In the genomic region with DNA sequence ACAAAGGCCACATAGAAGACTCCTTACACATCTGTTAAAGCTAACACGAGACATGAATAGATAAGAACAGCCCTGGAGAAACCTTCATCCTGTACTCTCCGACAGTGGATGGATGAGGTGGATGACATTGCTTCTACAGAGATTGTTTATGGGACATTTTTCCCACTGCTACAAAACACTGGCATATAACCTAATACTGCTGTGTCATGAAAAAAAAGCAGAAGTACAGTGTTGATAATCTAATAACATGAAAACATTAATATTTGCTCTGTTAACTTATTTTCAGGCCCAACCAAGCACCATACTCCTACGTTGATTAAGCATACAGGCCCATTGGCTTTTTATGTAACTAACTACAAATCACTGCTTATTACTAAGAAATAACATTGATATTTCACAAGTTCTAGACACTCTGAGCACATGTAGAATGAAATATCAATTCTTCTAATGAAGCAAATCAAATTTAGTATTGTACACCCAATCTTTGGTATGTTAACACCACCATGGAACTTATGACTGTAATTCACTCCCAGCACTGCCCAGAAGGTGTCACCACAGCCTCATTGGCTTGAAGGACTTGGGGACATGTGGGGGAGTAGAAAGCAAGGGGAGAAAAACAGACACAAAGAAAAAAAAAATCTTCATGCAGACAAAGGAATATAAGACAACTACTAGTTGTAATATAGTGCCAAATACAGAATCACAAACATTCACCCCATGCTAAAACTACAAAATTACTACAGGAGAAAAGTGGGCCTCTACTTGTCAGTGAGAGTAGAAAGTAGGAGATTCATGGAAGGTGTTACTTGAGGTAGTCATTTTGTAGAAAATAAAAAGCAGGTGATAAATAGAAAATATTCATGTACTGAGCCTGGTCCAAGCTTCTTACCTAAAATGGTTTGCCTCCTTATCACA, we compare ENCODE assay signal across 8 cellular contexts.
DNase-seq lines count a peak whose midpoint lies in the region; ATAC-seq and TF ChIP-seq lines count a peak whose summit lies in the region.

No MANE protein-coding gene starts in this region.

- peak; percentile 75 for ATAC-seq in GM21717 (IDR thresholded peaks at IDR 0.05; ENCODE audit: unreplicated experiment)

- intact Hi-C loops in posterior vena cava (cut with DNase I) = no loop called here

- H3K27ac ChIP-seq in Peyer's patch (no peak overlapping the region), iPS-20b (ENCODE audit: low read length) (no peak overlapping the region)

- H3K36me3 ChIP-seq in Peyer's patch (no peaks in the 10 kb centered on the region), iPS-20b (ENCODE audit: insufficient read depth, low read depth, low read length) (no peaks in the 10 kb centered on the region)

- H3K27ac Mint-ChIP-seq in brain = peak overlapping the region in 4 of 5 experiments; percentile 7 to 73 (median 58)

- TF ChIP-seq POLR2A in Peyer's patch (IDR thresholded peaks at IDR 0.05) = no peak

- H3K27me3 ChIP-seq in Peyer's patch = no peaks in the 10 kb centered on the region
- H3K27me3 ChIP-seq in iPS-20b (ENCODE audit: insufficient read depth, low read length) = no peaks in the 10 kb centered on the region

- H3K36me3 Mint-ChIP-seq in brain = peaks cover 4% of the 10 kb centered on the region

- peak; percentile 77 for DNase-seq in EH (ENCODE audit: low read depth)
- DNase-seq in LNCaP clone FGC (ENCODE audit: low read depth) = no peak
- DNase-seq in Peyer's patch = peak in 2 of 3 donors; percentile 50 to 51
- peak; percentile 48 for DNase-seq in stimulated activated CD4-positive, alpha-beta T cell treated with anti-CD3 and anti-CD28 coated beads, Interleukin-15, amount 100 ng/mL, for 24 hours
- no peak for DNase-seq in posterior vena cava (ENCODE audit: low spot score)

- H3K4me1 Mint-ChIP-seq in brain = peaks cover 37% of the 10 kb centered on the region

- no peaks in the 10 kb centered on the region for H3K27me3 Mint-ChIP-seq in brain

- peaks cover 0 to 2% (median 2%) of the 10 kb centered on the region in 5 experiments for H3K9me3 Mint-ChIP-seq in brain

- H3K4me1 ChIP-seq in Peyer's patch (no peaks in the 10 kb centered on the region), iPS-20b (ENCODE audit: insufficient read depth, low read length) (peaks cover 5% of the 10 kb centered on the region; the same call in 1 of the 2 replicates)

- no peak overlapping the region for H3K4me3 ChIP-seq in LNCaP clone FGC (ENCODE audit: low read depth, low read length)
- H3K4me3 ChIP-seq in Peyer's patch = no peak overlapping the region
- H3K4me3 ChIP-seq in iPS-20b (ENCODE audit: low read length) = no peak overlapping the region

- H3K9me3 ChIP-seq in Peyer's patch (no peaks in the 10 kb centered on the region), iPS-20b (ENCODE audit: insufficient read depth, low read depth, low read length) (no peaks in the 10 kb centered on the region)

- 0 out of 2 replicates have a peak overlapping the region, but pooled peaks have one; percentile 24 for H3K9ac ChIP-seq in iPS-20b (ENCODE audit: low read depth, low read length)

- no peak overlapping the region for H3K4me3 Mint-ChIP-seq in brain

- peak; percentile 95 for TF ChIP-seq CTCF in LNCaP clone FGC (IDR thresholded peaks at IDR 0.05; ENCODE audit: control insufficient read depth, extremely low read depth, insufficient read depth)
- peak in 5 of 6 experiments; percentile 9 to 75 (median 69) for TF ChIP-seq CTCF in Peyer's patch (IDR thresholded peaks at IDR 0.05)
- TF ChIP-seq CTCF in brain (conservative IDR thresholded peaks at IDR 0.05) = peak; percentile 88 to 90

Comparison
In these comparisons a context has a peak if more than half of its experiments do, and no peak if none do; other contexts are left out.
1. DNase-seq: peak in EH (single experiment), Peyer's patch (2 of 3) and stimulated activated CD4-positive, alpha-beta T cell treated with anti-CD3 and anti-CD28 coated beads, Interleukin-15, amount 100 ng/mL, for 24 hours (single experiment); none in LNCaP clone FGC (single experiment) and posterior vena cava (single experiment).
2. Peak in every context shown above with its lines, with median percentiles within 50 percentile points of each other: CTCF ChIP-seq.